1 cellular context compared by ENCODE assay signal in the genomic region with DNA sequence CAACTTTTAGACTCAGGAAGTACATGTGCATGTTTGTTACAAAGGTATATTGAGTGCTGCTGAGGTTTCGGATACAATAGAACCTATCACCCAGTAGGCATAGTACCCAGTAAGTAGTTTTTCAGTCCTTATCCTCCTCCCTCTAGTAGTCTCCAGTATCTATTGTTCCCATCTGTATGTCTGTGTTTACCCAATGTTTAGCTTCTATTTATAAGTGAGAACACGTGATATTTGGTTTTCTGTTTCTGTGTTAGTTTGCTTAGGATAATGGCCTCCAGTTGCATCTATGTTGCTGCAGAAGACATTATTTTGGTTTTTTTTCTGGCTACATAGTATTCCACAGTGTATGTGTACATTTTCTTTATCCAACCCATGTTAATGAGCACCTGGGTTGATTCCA.
TF ChIP-seq lines count a peak whose summit lies in the region.

No MANE protein-coding gene starts in this region.

TF ChIP-seq in HEK293, 187 proteins besides CTCF, POLR2A, EP300 and RAD21 (continued from another document):
- TF ChIP-seq, protein P1, sequence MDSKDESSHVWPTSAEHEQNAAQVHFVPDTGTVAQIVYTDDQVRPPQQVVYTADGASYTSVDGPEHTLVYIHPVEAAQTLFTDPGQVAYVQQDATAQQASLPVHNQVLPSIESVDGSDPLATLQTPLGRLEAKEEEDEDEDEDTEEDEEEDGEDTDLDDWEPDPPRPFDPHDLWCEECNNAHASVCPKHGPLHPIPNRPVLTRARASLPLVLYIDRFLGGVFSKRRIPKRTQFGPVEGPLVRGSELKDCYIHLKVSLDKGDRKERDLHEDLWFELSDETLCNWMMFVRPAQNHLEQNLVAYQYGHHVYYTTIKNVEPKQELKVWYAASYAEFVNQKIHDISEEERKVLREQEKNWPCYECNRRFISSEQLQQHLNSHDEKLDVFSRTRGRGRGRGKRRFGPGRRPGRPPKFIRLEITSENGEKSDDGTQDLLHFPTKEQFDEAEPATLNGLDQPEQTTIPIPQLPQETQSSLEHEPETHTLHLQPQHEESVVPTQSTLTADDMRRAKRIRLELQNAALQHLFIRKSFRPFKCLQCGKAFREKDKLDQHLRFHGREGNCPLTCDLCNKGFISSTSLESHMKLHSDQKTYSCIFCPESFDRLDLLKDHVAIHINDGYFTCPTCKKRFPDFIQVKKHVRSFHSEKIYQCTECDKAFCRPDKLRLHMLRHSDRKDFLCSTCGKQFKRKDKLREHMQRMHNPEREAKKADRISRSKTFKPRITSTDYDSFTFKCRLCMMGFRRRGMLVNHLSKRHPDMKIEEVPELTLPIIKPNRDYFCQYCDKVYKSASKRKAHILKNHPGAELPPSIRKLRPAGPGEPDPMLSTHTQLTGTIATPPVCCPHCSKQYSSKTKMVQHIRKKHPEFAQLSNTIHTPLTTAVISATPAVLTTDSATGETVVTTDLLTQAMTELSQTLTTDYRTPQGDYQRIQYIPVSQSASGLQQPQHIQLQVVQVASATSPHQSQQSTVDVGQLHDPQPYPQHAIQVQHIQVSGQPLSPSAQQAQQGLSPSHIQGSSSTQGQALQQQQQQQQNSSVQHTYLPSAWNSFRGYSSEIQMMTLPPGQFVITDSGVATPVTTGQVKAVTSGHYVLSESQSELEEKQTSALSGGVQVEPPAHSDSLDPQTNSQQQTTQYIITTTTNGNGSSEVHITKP (tag by site-specific recombination; IDR thresholded peaks at IDR 0.05): no peak
